Comparison of ENCODE assay signal across 11 cellular contexts in genomic region chr2:3492951-3493609, GRCh38. TPM values are rescaled to one million over a fixed set of nuclear protein-coding genes. Genes with fewer than 3 reads are reported as not detected.
DNase-seq lines count a peak whose midpoint lies in the region; ATAC-seq and TF ChIP-seq lines count a peak whose summit lies in the region.
"Had no signal": no experiment of that assay in that cellular context is flagged by ENCODE, and none has a peak within 500 bp of the region (broad histone marks: within the 10 kb centered on the region; RNA-seq: fewer than 3 reads in every experiment).

No MANE protein-coding gene starts in this region.

- H3K4me1 ChIP-seq in left ventricle myocardium inferior (peaks cover 16% of the 10 kb centered on the region), gastrocnemius medialis (peaks cover 0 to 2% of the 10 kb centered on the region in 2 donors), SJCRH30 (no peaks in the 10 kb centered on the region)

- intact Hi-C loops in left ventricle myocardium inferior (cut with micrococcal nuclease) = no loop called here
- intact Hi-C loops in gastrocnemius medialis (cut with DNase I; ENCODE audit: low total_unique reads) = no loop called here

- H3K36me3 ChIP-seq in left ventricle myocardium inferior = peaks cover 32% of the 10 kb centered on the region
- peaks cover 0 to 23% of the 10 kb centered on the region in 2 donors for H3K36me3 ChIP-seq in gastrocnemius medialis
- H3K36me3 ChIP-seq in SJCRH30 = peaks cover 7% of the 10 kb centered on the region

- H3K27me3 ChIP-seq in left ventricle myocardium inferior (ENCODE audit: low read depth) = no peaks in the 10 kb centered on the region
- H3K27me3 ChIP-seq in gastrocnemius medialis = no peaks in the 10 kb centered on the region
- no peaks in the 10 kb centered on the region for H3K27me3 ChIP-seq in SJCRH30

- in situ Hi-C loops in gastrocnemius medialis (cut with MboI; ENCODE audit: low sequenced_read_pairs in 4 of 4) = no loop called here

- ATAC-seq in gastrocnemius medialis (peak; percentile 40 to 42), HG03139 (IDR thresholded peaks at IDR 0.05; ENCODE audit: unreplicated experiment) (no peak), HG03521 (IDR thresholded peaks at IDR 0.05; ENCODE audit: unreplicated experiment) (no peak), GM18861 (IDR thresholded peaks at IDR 0.05; ENCODE audit: unreplicated experiment) (no peak)

- H3K27ac ChIP-seq in left ventricle myocardium inferior (replicated peaks) (peak overlapping the region; percentile 5), gastrocnemius medialis (peak overlapping the region in 1 of 4 donors; percentile 9), SJCRH30 (no peak overlapping the region)

- H3K9me3 ChIP-seq in left ventricle myocardium inferior (replicated peaks) = no peaks in the 10 kb centered on the region
- no peaks in the 10 kb centered on the region for H3K9me3 ChIP-seq in gastrocnemius medialis
- H3K9me3 ChIP-seq in SJCRH30 (replicated peaks) = no peaks in the 10 kb centered on the region

- no peak for TF ChIP-seq POLR2A in gastrocnemius medialis (IDR thresholded peaks at IDR 0.05)

- DNase-seq in ELR (ENCODE audit: low read depth) = peak; percentile 33
- DNase-seq in amniotic epithelial cell (ENCODE audit: low read depth) = peak; percentile 99
- no peak for DNase-seq in left ventricle myocardium inferior
- DNase-seq in gastrocnemius medialis = peak in 1 of 2 donors; percentile 65
- no peak for DNase-seq in SJCRH30
- DNase-seq: NCI-H1930, nucleus accumbens, SHP77 treated with DMSO at 0.1 percent for 48 hours had no signal

- TF ChIP-seq CTCF in left ventricle myocardium inferior (IDR thresholded peaks at IDR 0.05; ENCODE audit: borderline replicate concordance) (no peak), gastrocnemius medialis (IDR thresholded peaks at IDR 0.05 in 4 of 5, conservative IDR thresholded peaks at IDR 0.05 in 1 of 5) (no peak)

- H3K4me3 ChIP-seq in left ventricle myocardium inferior (no peak overlapping the region), gastrocnemius medialis (no peak overlapping the region), SJCRH30 (no peak overlapping the region)

RNA-seq across cellular contexts. Expression of gene ADI1, which starts 26.3 kb away (rescaled TPM):
- total RNA-seq in left ventricle myocardium inferior = 195 TPM
- total RNA-seq in gastrocnemius medialis = 10 to 100 TPM; 40.2 to 98.6 (median 92.3) TPM
- total RNA-seq in SJCRH30 (2014; rRNA removed; shearing (Covaris generic)) = 53.6 and 55.9 TPM in 2 replicates

Comparison
In these comparisons a context has a peak if more than half of its experiments do, and no peak if none do; other contexts are left out.
1. DNase-seq: peak in ELR (single experiment) and amniotic epithelial cell (single experiment); none in left ventricle myocardium inferior (single experiment) and SJCRH30 (0 of 2).
2. ATAC-seq: peak in gastrocnemius medialis (2 of 2); none in HG03139 (single experiment), HG03521 (single experiment) and GM18861 (single experiment).